In genomic region chr9:36793277-36793676, GRCh38 we compare ENCODE assay signal across 10 cellular contexts.
DNase-seq lines count a peak whose midpoint lies in the region; TF ChIP-seq lines count a peak whose summit lies in the region.
"Had no signal": no experiment of that assay in that cellular context is flagged by ENCODE, and none has a peak within 500 bp of the region (broad histone marks: within the 10 kb centered on the region; RNA-seq: fewer than 3 reads in every experiment).

No MANE protein-coding gene starts in this region.

- H3K27me3 ChIP-seq in WERI-Rb-1 (ENCODE audit: insufficient read depth, low read depth, severe bottlenecking) = no peaks in the 10 kb centered on the region

- TF ChIP-seq CTCF in GM13977 (IDR thresholded peaks at IDR 0.05; ENCODE audit: extremely low read depth, insufficient read depth, missing control alignments) = peak; percentile 30
- TF ChIP-seq CTCF in WERI-Rb-1 (IDR thresholded peaks at IDR 0.05; ENCODE audit: low read depth, low read length) = peak; percentile 59

- peaks cover 11% of the 10 kb centered on the region for H3K9me3 ChIP-seq in WERI-Rb-1 (ENCODE audit: severe bottlenecking)

- in situ Hi-C loops in GM13977 (cut with MboI; ENCODE audit: low pct_unique_long_range_greater_than_20kb, low sequenced_read_pairs, unreplicated experiment) = no loop called here

- peak; percentile 31 for DNase-seq in NCI-H510A treated with DMSO at 0.1 percent for 48 hours (lab: John Stamatoyannopoulos, UW)
- DNase-seq in NCI-H510A (lab: John Stamatoyannopoulos, UW) = no peak
- DNase-seq in GM13977 (ENCODE audit: low spot score) = no peak
- DNase-seq in WERI-Rb-1 = peak; percentile 49
- peak; percentile 57 for DNase-seq in mesenteric fat pad (ENCODE audit: low spot score)
- DNase-seq in glomerular visceral epithelial cell (ENCODE audit: extremely low spot score) = no peak
- DNase-seq in amygdala (lab: John Stamatoyannopoulos, UW) = no peak
- DNase-seq in NK-92 (lab: John Stamatoyannopoulos, UW; ENCODE audit: unreplicated experiment) = no peak
- DNase-seq: ACHN, small intestine had no signal

- no peaks in the 10 kb centered on the region for H3K36me3 ChIP-seq in WERI-Rb-1

- H3K4me3 ChIP-seq in WERI-Rb-1 (ENCODE audit: low read depth, low read length) = no peak overlapping the region

- no peak overlapping the region for H3K27ac ChIP-seq in WERI-Rb-1

Comparison
In these comparisons a context has a peak if more than half of its experiments do, and no peak if none do; other contexts are left out.
1. DNase-seq: peak in NCI-H510A treated with DMSO at 0.1 percent for 48 hours (single experiment), WERI-Rb-1 (single experiment) and mesenteric fat pad (single experiment); none in NCI-H510A (single experiment), GM13977 (single experiment), glomerular visceral epithelial cell (single experiment), amygdala (0 of 56) and NK-92 (single experiment).